Comparison of ENCODE assay signal across 8 cellular contexts in the genomic region with DNA sequence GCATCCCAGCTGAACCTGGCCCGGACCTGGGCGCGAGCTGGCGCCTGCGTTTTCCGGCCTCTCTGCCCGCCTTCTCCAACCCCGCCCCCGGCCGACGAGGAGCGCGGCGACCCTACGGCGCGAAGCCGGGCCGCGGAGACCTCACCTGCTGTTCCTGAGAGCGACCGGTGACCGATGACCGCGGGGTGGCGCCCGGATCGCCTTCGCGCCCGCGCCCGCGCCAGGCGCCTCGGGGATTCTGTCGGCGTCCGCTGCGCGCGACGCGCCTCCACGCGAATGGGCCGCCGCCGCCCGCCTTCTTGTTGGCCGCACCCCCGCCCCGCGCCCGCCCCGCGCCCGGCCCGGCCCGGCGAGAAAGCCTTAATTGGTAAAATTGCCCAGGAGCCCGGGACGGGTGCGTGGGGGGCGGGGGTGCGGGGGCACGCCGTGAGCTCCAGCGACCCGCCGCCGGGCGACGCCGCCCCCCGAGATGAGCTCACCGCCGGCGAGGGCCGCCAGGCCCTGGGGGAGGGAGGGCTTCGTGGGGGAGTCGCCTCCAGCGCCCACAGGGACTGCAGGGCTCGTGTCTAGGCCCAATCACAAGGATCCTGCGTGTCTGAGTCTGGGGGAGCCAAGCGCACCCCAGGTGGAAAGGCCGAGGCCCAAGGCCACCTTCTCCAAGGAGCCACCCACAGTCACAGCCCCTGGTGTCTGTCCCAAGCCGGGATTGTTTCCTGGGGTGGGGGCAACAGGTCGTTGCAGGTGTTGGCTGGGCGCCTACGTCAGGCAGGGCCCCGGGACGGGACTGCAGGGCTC. TPM values are rescaled to one million over a fixed set of nuclear protein-coding genes. Genes with fewer than 3 reads are reported as not detected.
DNase-seq lines count a peak whose midpoint lies in the region; ATAC-seq and TF ChIP-seq lines count a peak whose summit lies in the region.

A gene with protein sequence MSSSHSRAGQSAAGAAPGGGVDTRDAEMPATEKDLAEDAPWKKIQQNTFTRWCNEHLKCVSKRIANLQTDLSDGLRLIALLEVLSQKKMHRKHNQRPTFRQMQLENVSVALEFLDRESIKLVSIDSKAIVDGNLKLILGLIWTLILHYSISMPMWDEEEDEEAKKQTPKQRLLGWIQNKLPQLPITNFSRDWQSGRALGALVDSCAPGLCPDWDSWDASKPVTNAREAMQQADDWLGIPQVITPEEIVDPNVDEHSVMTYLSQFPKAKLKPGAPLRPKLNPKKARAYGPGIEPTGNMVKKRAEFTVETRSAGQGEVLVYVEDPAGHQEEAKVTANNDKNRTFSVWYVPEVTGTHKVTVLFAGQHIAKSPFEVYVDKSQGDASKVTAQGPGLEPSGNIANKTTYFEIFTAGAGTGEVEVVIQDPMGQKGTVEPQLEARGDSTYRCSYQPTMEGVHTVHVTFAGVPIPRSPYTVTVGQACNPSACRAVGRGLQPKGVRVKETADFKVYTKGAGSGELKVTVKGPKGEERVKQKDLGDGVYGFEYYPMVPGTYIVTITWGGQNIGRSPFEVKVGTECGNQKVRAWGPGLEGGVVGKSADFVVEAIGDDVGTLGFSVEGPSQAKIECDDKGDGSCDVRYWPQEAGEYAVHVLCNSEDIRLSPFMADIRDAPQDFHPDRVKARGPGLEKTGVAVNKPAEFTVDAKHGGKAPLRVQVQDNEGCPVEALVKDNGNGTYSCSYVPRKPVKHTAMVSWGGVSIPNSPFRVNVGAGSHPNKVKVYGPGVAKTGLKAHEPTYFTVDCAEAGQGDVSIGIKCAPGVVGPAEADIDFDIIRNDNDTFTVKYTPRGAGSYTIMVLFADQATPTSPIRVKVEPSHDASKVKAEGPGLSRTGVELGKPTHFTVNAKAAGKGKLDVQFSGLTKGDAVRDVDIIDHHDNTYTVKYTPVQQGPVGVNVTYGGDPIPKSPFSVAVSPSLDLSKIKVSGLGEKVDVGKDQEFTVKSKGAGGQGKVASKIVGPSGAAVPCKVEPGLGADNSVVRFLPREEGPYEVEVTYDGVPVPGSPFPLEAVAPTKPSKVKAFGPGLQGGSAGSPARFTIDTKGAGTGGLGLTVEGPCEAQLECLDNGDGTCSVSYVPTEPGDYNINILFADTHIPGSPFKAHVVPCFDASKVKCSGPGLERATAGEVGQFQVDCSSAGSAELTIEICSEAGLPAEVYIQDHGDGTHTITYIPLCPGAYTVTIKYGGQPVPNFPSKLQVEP (N-terminal part only) (minus strand): TSS at position 274 of the 795 bp plus-strand sequence. CDS start 3,389 bp downstream, outside the sequence.

- TF ChIP-seq POLR2A in GM18951 (IDR thresholded peaks at IDR 0.05; ENCODE audit: extremely low read depth, insufficient read depth, insufficient read length) (peak; percentile 23), esophagus squamous epithelium (IDR thresholded peaks at IDR 0.05) (peak in 2 of 4 donors; percentile 48 to 55)

- H3K36me3 Mint-ChIP-seq in natural killer cell treated with Interleukin-12 subunit alpha and Interleukin-12 subunit beta and Interleukin-15 and Interleukin-18, amount 100 ng/mL, for 72 hours: no peaks in the 10 kb centered on the region

- intact Hi-C loops in T-helper 2 cell treated with Interferon-gamma antibody and Interleukin-4, amounts not matched to agents 100 ng/mL and 5 ng/mL, for 36 hours (cut with micrococcal nuclease): no loop called here
- intact Hi-C loops in esophagus squamous epithelium (cut with DNase I): no loop called here

- peak within 1 kb of the TSS; percentile 80 for H3K4me3 Mint-ChIP-seq in natural killer cell treated with Interleukin-12 subunit alpha and Interleukin-12 subunit beta and Interleukin-15 and Interleukin-18, amount 100 ng/mL, for 72 hours

- H3K27me3 Mint-ChIP-seq in natural killer cell treated with Interleukin-12 subunit alpha and Interleukin-12 subunit beta and Interleukin-15 and Interleukin-18, amount 100 ng/mL, for 72 hours: no peaks in the 10 kb centered on the region

- H3K27ac Mint-ChIP-seq in natural killer cell treated with Interleukin-12 subunit alpha and Interleukin-12 subunit beta and Interleukin-15 and Interleukin-18, amount 100 ng/mL, for 72 hours: no peak within 1 kb of the TSS

- DNase-seq in AG04450 (ENCODE audit: low read depth, low spot score) (no peak), esophagus squamous epithelium (lab: John Stamatoyannopoulos, UW) (no peak)
- DNase-seq in natural killer cell treated with Interleukin-12 subunit alpha and Interleukin-12 subunit beta and Interleukin-15 and Interleukin-18, amount 100 ng/mL, for 72 hours (ENCODE audit: low spot score): no peak

- CTCF ChIA-PET in AG04450 (lab: Charles Lee): interaction anchor here (0.6 to 1.5 kb wide), 2 partner anchors 35 to 400 kb away, joined by 3 read pairs; a partner anchor contains a TSS

- no peak for ATAC-seq in natural killer cell treated with Interleukin-12 subunit alpha and Interleukin-12 subunit beta and Interleukin-15 and Interleukin-18, amount 100 ng/mL, for 72 hours
- ATAC-seq in GM19395 (IDR thresholded peaks at IDR 0.05; ENCODE audit: unreplicated experiment): no peak
- no peak for ATAC-seq in GM21717 (IDR thresholded peaks at IDR 0.05; ENCODE audit: unreplicated experiment)
- ATAC-seq in GM21423 (IDR thresholded peaks at IDR 0.05; ENCODE audit: unreplicated experiment): no peak

- WGBS in esophagus squamous epithelium, 2 donors: 59% methylated on average over 13 of the region's 93 CpGs; no CpG with 5 or more reads in 1 of the 2 donors

- H3K27me3 ChIP-seq in AG04450 (ENCODE audit: control insufficient read depth, insufficient read depth, low read length): no peaks in the 10 kb centered on the region
- H3K27me3 ChIP-seq in esophagus squamous epithelium: no peaks in the 10 kb centered on the region

- peaks cover 0 to 66% (median 9%) of the 10 kb centered on the region in 3 donors for H3K4me1 ChIP-seq in esophagus squamous epithelium

- no peaks in the 10 kb centered on the region for H3K36me3 ChIP-seq in esophagus squamous epithelium

- in situ Hi-C loops in GM18951 (cut with MboI; ENCODE audit: low sequenced_read_pairs, unreplicated experiment): no loop called here

- peaks cover 5 to 20% of the 10 kb centered on the region in 2 donors for H3K4me1 Mint-ChIP-seq in natural killer cell treated with Interleukin-12 subunit alpha and Interleukin-12 subunit beta and Interleukin-15 and Interleukin-18, amount 100 ng/mL, for 72 hours (ENCODE audit: low read depth in 2 of 2)

- no peak for TF ChIP-seq CTCF in AG04450 (IDR thresholded peaks at IDR 0.05; ENCODE audit: low read depth, low read length)
- TF ChIP-seq CTCF in esophagus squamous epithelium (IDR thresholded peaks at IDR 0.05): peak in 1 of 6 experiments; percentile 25

- H3K4me3 ChIP-seq in AG04450 (ENCODE audit: low read depth, low read length) (peak within 1 kb of the TSS; percentile 66), esophagus squamous epithelium (peak within 1 kb of the TSS; percentile 37 to 76 (median 70))

- H3K9me3 ChIP-seq in AG04450 (ENCODE audit: control insufficient read depth, insufficient read depth, low read length): no peaks in the 10 kb centered on the region
- H3K9me3 ChIP-seq in esophagus squamous epithelium: no peaks in the 10 kb centered on the region

- H3K27ac ChIP-seq in AG04450 (ENCODE audit: low read depth, low read length) (peak within 1 kb of the TSS; percentile 77), esophagus squamous epithelium (peak within 1 kb of the TSS; percentile 84 to 99 (median 95))

- no peaks in the 10 kb centered on the region for H3K9me3 Mint-ChIP-seq in natural killer cell treated with Interleukin-12 subunit alpha and Interleukin-12 subunit beta and Interleukin-15 and Interleukin-18, amount 100 ng/mL, for 72 hours

- POLR2A ChIA-PET in AG04450 (lab: Yijun Ruan, JAX): no interaction called here

RNA-seq across cellular contexts. Expression of the gene that starts here (rescaled TPM):
- polyA plus RNA-seq in AG04450 (2011; rRNA removed): 605 and 863 TPM in 2 replicates
- 2,648 and 3,897 TPM in 2 replicates for polyA minus RNA-seq in AG04450 (2011; rRNA and poly(A)+ RNA removed)
- 1,245 and 1,271 TPM in 2 replicates for total RNA-seq in T-helper 2 cell treated with Interferon-gamma antibody and Interleukin-4, amounts not matched to agents 100 ng/mL and 5 ng/mL, for 36 hours
- 1,000 to 10,000 TPM in 1 of 4 donors, 100 to 1,000 TPM in 3; 290 to 1,242 (median 582) TPM for total RNA-seq in esophagus squamous epithelium
- total RNA-seq in natural killer cell treated with Interleukin-12 subunit alpha and Interleukin-12 subunit beta and Interleukin-15 and Interleukin-18, amount 100 ng/mL, for 72 hours: 100 to 1,000 TPM; 574 to 727 TPM
